Comparison of ENCODE assay signal across 13 cellular contexts in the genomic region with DNA sequence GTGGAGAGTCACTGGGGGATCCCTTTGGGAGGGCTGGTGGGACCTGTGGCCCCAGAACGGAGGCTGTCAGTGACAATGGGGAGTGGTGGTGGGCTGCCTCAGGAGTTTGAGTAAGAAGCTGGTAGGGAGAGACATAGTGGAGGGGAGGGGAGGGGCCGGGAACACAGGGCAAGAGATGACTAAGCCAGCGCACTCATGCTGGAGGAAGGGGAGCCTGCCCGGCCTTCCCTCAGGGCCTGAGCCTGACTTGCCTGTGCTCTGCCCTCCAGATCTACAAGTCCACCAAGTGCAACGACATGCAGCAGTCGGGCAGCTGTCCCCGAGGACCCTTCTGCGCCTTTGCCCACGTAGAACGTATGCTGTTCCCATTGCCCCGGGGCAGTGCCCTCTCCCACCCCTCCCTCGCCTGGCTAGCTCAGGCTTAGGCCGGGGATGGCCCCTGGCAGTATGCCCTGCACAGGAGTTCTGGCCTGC. TPM values are rescaled to one million over a fixed set of nuclear protein-coding genes. Genes with fewer than 3 reads are reported as not detected.
DNase-seq lines count a peak whose midpoint lies in the region; ATAC-seq and TF ChIP-seq lines count a peak whose summit lies in the region.
"Had no signal": no experiment of that assay in that cellular context is flagged by ENCODE, and none has a peak within 500 bp of the region (broad histone marks: within the 10 kb centered on the region; RNA-seq: fewer than 3 reads in every experiment).

No MANE protein-coding gene starts in this region.

- no peaks in the 10 kb centered on the region for H3K79me2 ChIP-seq in PC-3 (ENCODE audit: low read length)
- no peaks in the 10 kb centered on the region for H3K79me2 ChIP-seq in H9 (ENCODE audit: insufficient read depth, low read length)

- no peak overlapping the region for H3K27ac Mint-ChIP-seq in H9
- H3K27ac Mint-ChIP-seq: stimulated activated naive CD8-positive, alpha-beta T cell treated with anti-CD3 and anti-CD28 coated beads, Interleukin-15, Interleukin-2, amounts not matched to agents 100 ng/mL and 50 ng/mL, for 24 hours; T-cell had no signal

- DNase-seq in BE2C (peak; percentile 72), PC-3 (peak; percentile 90), coronary artery (ENCODE audit: low spot score) (peak; percentile 55), mesenchymal stem cell (peak; percentile 79), H9 (no peak)
- DNase-seq: hippocampal formation, NCI-H1048, NCI-H524 treated with DMSO at 0.1 percent for 48 hours, T-cell had no signal

- H2BK15ac ChIP-seq in mesenchymal stem cell (ENCODE audit: low read depth, poor library complexity, severe bottlenecking) = no peak overlapping the region
- H2BK15ac ChIP-seq in H9 (ENCODE audit: low read depth, low read length) = no peak overlapping the region

- H3K36me3 Mint-ChIP-seq in H9 (ENCODE audit: insufficient read depth in 1 of 3, low read depth in 3 of 3) = peaks cover 20 to 76% (median 72%) of the 10 kb centered on the region in 3 experiments; a peak in 6 of 7 replicates

- no peak overlapping the region for H3T11ph ChIP-seq in H9 (ENCODE audit: low read length)

- CTCF ChIA-PET in PC-3 (lab: Charles Lee) = interaction anchor here (0.6 to 0.9 kb wide), 2 partner anchors 15 to 39 kb away, joined by 3 read pairs; no protein-coding TSS in a partner anchor

- H2BK12ac ChIP-seq in mesenchymal stem cell (ENCODE audit: low read length in 2 of 2) = no peak overlapping the region
- no peak overlapping the region for H2BK12ac ChIP-seq in H9 (ENCODE audit: insufficient read length, low read depth, low read length)

- H4K20me1 ChIP-seq in PC-3 (ENCODE audit: low read length) = no peaks in the 10 kb centered on the region
- no peaks in the 10 kb centered on the region for H4K20me1 ChIP-seq in H9 (ENCODE audit: control insufficient read depth, insufficient read depth, insufficient read length)

- H2AFZ ChIP-seq in PC-3 (ENCODE audit: low read length) (peak overlapping the region; percentile 60), mesenchymal stem cell (ENCODE audit: low read depth, low read length) (peak overlapping the region; percentile 16), H9 (ENCODE audit: low read length) (no peak overlapping the region)

- no peak overlapping the region for H2BK20ac ChIP-seq in H9 (ENCODE audit: low read depth, low read length, poor library complexity, severe bottlenecking)

- intact Hi-C loops in PC-3 (cut with micrococcal nuclease) = loop anchor here (2.0 kb wide), 1 partner anchor 28 kb away; no protein-coding TSS in a partner anchor

- BruUV-seq in PC-3 (replicated peaks; lab: Mats Ljungman, UMichigan) = no TSS peak

- no peaks in the 10 kb centered on the region for H3K9me3 Mint-ChIP-seq in H9
- H3K9me3 Mint-ChIP-seq: stimulated activated naive CD8-positive, alpha-beta T cell treated with anti-CD3 and anti-CD28 coated beads, Interleukin-15, Interleukin-2, amounts not matched to agents 100 ng/mL and 50 ng/mL, for 24 hours; T-cell had no signal

- ATAC-seq in PC-3 (peak; percentile 100), HG02973 (IDR thresholded peaks at IDR 0.05; ENCODE audit: unreplicated experiment) (no peak), HG03342 (IDR thresholded peaks at IDR 0.05; ENCODE audit: unreplicated experiment) (no peak), GM18519 (IDR thresholded peaks at IDR 0.05; ENCODE audit: low FRiP score, unreplicated experiment) (no peak)
- ATAC-seq: T-cell had no signal

- H3K14ac ChIP-seq in mesenchymal stem cell (ENCODE audit: low read length in 2 of 2) (no peak overlapping the region), H9 (ENCODE audit: insufficient read depth, low read length) (no peak overlapping the region)

- H3K27me3 Mint-ChIP-seq in H9 (ENCODE audit: low read depth) = no peaks in the 10 kb centered on the region
- H3K27me3 Mint-ChIP-seq: stimulated activated naive CD8-positive, alpha-beta T cell treated with anti-CD3 and anti-CD28 coated beads, Interleukin-15, Interleukin-2, amounts not matched to agents 100 ng/mL and 50 ng/mL, for 24 hours; T-cell had no signal

- H3K18ac ChIP-seq in mesenchymal stem cell (ENCODE audit: low read depth in 1 of 2, low read length in 2 of 2) (peak overlapping the region; percentile 4 to 88), H9 (ENCODE audit: insufficient read length, low read depth, low read length) (no peak overlapping the region)

- H3K27me3 ChIP-seq in BE2C = no peaks in the 10 kb centered on the region
- H3K27me3 ChIP-seq in PC-3 (ENCODE audit: low read length) = no peaks in the 10 kb centered on the region
- no peaks in the 10 kb centered on the region for H3K27me3 ChIP-seq in mesenchymal stem cell (ENCODE audit: control insufficient read depth in 1 of 2, insufficient read depth in 1 of 2, low read length in 2 of 2)
- H3K27me3 ChIP-seq in H9 (ENCODE audit: insufficient read depth, low read length) = no peaks in the 10 kb centered on the region

- H3K9me2 ChIP-seq in PC-3 (replicated peaks; ENCODE audit: low read length) = no peaks in the 10 kb centered on the region

- H3K4ac ChIP-seq in mesenchymal stem cell (ENCODE audit: low read depth in 1 of 2, low read length in 2 of 2) (peak overlapping the region in 1 of 2 experiments; percentile 64), H9 (ENCODE audit: low read depth, low read length) (no peak overlapping the region)

- peak overlapping the region; percentile 63 for H3K27ac ChIP-seq in PC-3 (ENCODE audit: low read length)
- H3K27ac ChIP-seq in coronary artery = no peak overlapping the region
- peak overlapping the region; percentile 55 for H3K27ac ChIP-seq in mesenchymal stem cell (ENCODE audit: low read length, poor library complexity, severe bottlenecking)
- H3K27ac ChIP-seq in H9 (ENCODE audit: insufficient read length, low read depth, low read length) = no peak overlapping the region

- no peak overlapping the region for H3K23ac ChIP-seq in mesenchymal stem cell (ENCODE audit: low read length in 2 of 2)
- H3K23ac ChIP-seq in H9 (ENCODE audit: insufficient read length, low read depth, low read length) = no peak overlapping the region

- H3K23me2 ChIP-seq in H9 (ENCODE audit: insufficient read length, low read depth, low read length, poor library complexity, severe bottlenecking) = no peaks in the 10 kb centered on the region

- H3K79me1 ChIP-seq in mesenchymal stem cell (replicated peaks; ENCODE audit: low read length, poor library complexity, severe bottlenecking) (peaks cover 26% of the 10 kb centered on the region), H9 (ENCODE audit: insufficient read depth, low read depth, low read length, poor library complexity, severe bottlenecking) (no peaks in the 10 kb centered on the region)

- H3K36me3 ChIP-seq in BE2C (peaks cover 94% of the 10 kb centered on the region), PC-3 (ENCODE audit: low read depth, low read length) (peaks cover 4% of the 10 kb centered on the region; the same call in 1 of the 2 replicates), mesenchymal stem cell (ENCODE audit: control insufficient read depth in 1 of 2, insufficient read depth in 2 of 2, low read depth in 1 of 2, low read length in 2 of 2) (peaks cover 80 to 85% of the 10 kb centered on the region in 2 experiments)

- H3K4me3 ChIP-seq in BE2C (ENCODE audit: low read depth, low read length) = no peak overlapping the region
- H3K4me3 ChIP-seq in PC-3 (ENCODE audit: low read length) = no peak overlapping the region
- H3K4me3 ChIP-seq in coronary artery = no peak overlapping the region
- H3K4me3 ChIP-seq in mesenchymal stem cell (ENCODE audit: insufficient read depth in 1 of 2, low read depth in 1 of 2, low read length in 2 of 2) = no peak overlapping the region

- H3K9me3 ChIP-seq in BE2C (no peaks in the 10 kb centered on the region), PC-3 (ENCODE audit: low read length) (no peaks in the 10 kb centered on the region), mesenchymal stem cell (ENCODE audit: control insufficient read depth, low read length) (no peaks in the 10 kb centered on the region), H9 (ENCODE audit: control insufficient read depth, low read depth, low read length) (no peaks in the 10 kb centered on the region)

- H4K5ac ChIP-seq in H9 (ENCODE audit: insufficient read length, low read depth, low read length) = no peak overlapping the region

- TF ChIP-seq CTCF in BE2C (IDR thresholded peaks at IDR 0.05; ENCODE audit: low read depth, low read length) = no peak
- no peak for TF ChIP-seq CTCF in PC-3 (conservative IDR thresholded peaks at IDR 0.05; ENCODE audit: low read depth, low read length)
- TF ChIP-seq CTCF in coronary artery (IDR thresholded peaks at IDR 0.05) = no peak
- no peak for TF ChIP-seq CTCF in H9 (conservative IDR thresholded peaks at IDR 0.05)

- H2BK5ac ChIP-seq in mesenchymal stem cell (ENCODE audit: low read depth, low read length, poor library complexity, severe bottlenecking) = no peak overlapping the region
- H2BK5ac ChIP-seq in H9 (ENCODE audit: insufficient read length, low read length) = no peak overlapping the region

- H3K4me2 ChIP-seq in PC-3 (ENCODE audit: low read length) = peak overlapping the region; percentile 21
- no peak overlapping the region for H3K4me2 ChIP-seq in mesenchymal stem cell (ENCODE audit: low read length, poor library complexity, severe bottlenecking)
- no peak overlapping the region for H3K4me2 ChIP-seq in H9 (ENCODE audit: insufficient read depth, insufficient read length, low read length)

- H4K8ac ChIP-seq in mesenchymal stem cell (ENCODE audit: low read length) (peak overlapping the region; percentile 21), H9 (replicated peaks; ENCODE audit: insufficient read length, low read depth, low read length) (no peak overlapping the region)

- H3F3A ChIP-seq in PC-3 (ENCODE audit: low read length, unreplicated experiment) = no peaks in the 10 kb centered on the region

- POLR2A ChIA-PET in PC-3 (lab: Charles Lee; ENCODE audit: unreplicated experiment) = interaction anchor here (0.5 kb wide), 1 partner anchor 56 kb away, joined by 3 read pairs; no protein-coding TSS in a partner anchor

- 64% methylated on average over 13 of the region's 13 CpGs for WGBS in mesenchymal stem cell
- WGBS in H9 (ENCODE audit: extremely low coverage, insufficient read length, low lambda C conversion rate) = no CpG with 5 or more reads among the region's 13 CpGs

- no peaks in the 10 kb centered on the region for H3K4me1 Mint-ChIP-seq in H9

- peak overlapping the region; percentile 43 for H3K9ac ChIP-seq in PC-3 (ENCODE audit: low read length)
- H3K9ac ChIP-seq in mesenchymal stem cell (ENCODE audit: low read length) = peak overlapping the region; percentile 6
- no peak overlapping the region for H3K9ac ChIP-seq in H9 (ENCODE audit: extremely low read depth, insufficient read length, low read length)

- peak overlapping the region; percentile 6 for H2AK5ac ChIP-seq in mesenchymal stem cell (ENCODE audit: low read length, severe bottlenecking)
- H2AK5ac ChIP-seq in H9 (ENCODE audit: insufficient read length, low read length) = no peak overlapping the region

- H2BK120ac ChIP-seq in mesenchymal stem cell (ENCODE audit: low read depth, low read length) = no peak overlapping the region
- no peak overlapping the region for H2BK120ac ChIP-seq in H9 (ENCODE audit: low read depth, low read length, poor library complexity, severe bottlenecking)

- no peak overlapping the region for H3K4me3 Mint-ChIP-seq in H9
- H3K4me3 Mint-ChIP-seq: stimulated activated naive CD8-positive, alpha-beta T cell treated with anti-CD3 and anti-CD28 coated beads, Interleukin-15, Interleukin-2, amounts not matched to agents 100 ng/mL and 50 ng/mL, for 24 hours; T-cell had no signal

- H3K56ac ChIP-seq in H9 (ENCODE audit: insufficient read length, low read depth, low read length) = no peak overlapping the region

- peaks cover 18% of the 10 kb centered on the region for H3K4me1 ChIP-seq in BE2C
- H3K4me1 ChIP-seq in PC-3 (ENCODE audit: insufficient read depth, low read length) = peaks cover 12% of the 10 kb centered on the region
- H3K4me1 ChIP-seq in mesenchymal stem cell (ENCODE audit: control insufficient read depth, insufficient read depth, low read depth, low read length) = peaks cover 11% of the 10 kb centered on the region
- H3K4me1 ChIP-seq in H9 (ENCODE audit: insufficient read depth, low read length) = no peaks in the 10 kb centered on the region

- H4K91ac ChIP-seq in mesenchymal stem cell (ENCODE audit: low read length) (peak overlapping the region; percentile 48), H9 (ENCODE audit: insufficient read length, low read depth, low read length) (no peak overlapping the region)

RNA-seq across cellular contexts. Expression of a gene that starts 29.3 kb away (rescaled TPM):
- polyA plus RNA-seq in BE2C (2012; ENCODE audit: insufficient read depth, insufficient read length, low read depth) = 23.0 TPM
- total RNA-seq in PC-3 (2014; rRNA removed) = 43.9 and 53.8 TPM in 2 replicates
- 1.1 TPM for polyA plus RNA-seq in mesenchymal stem cell (2013, experiment 1 of 2)
- 0.49 TPM for polyA plus RNA-seq in mesenchymal stem cell (2013, experiment 2 of 2)
- 6.3 and 6.8 TPM in 2 replicates for total RNA-seq in H9 (2021)

RNA-seq across cellular contexts. Expression of a gene that starts 30.3 kb away (rescaled TPM):
- polyA plus RNA-seq in BE2C (2012; ENCODE audit: insufficient read depth, insufficient read length, low read depth) = 27.3 TPM
- 21.8 and 22.9 TPM in 2 replicates for total RNA-seq in PC-3 (2014; rRNA removed)
- polyA plus RNA-seq in mesenchymal stem cell (2013, experiment 1 of 2) = 16.2 TPM
- 14.8 TPM for polyA plus RNA-seq in mesenchymal stem cell (2013, experiment 2 of 2)
- total RNA-seq in H9 (2021) = 35.6 and 36.4 TPM in 2 replicates

RNA-seq across cellular contexts. Expression of a gene that starts 40.2 kb away (rescaled TPM):
- 228 TPM for polyA plus RNA-seq in BE2C (2012; ENCODE audit: insufficient read depth, insufficient read length, low read depth)
- total RNA-seq in PC-3 (2014; rRNA removed) (49.7 and 51.8 TPM in 2 replicates), H9 (2021) (59.2 and 63.2 TPM in 2 replicates)
- polyA plus RNA-seq in mesenchymal stem cell (2013, experiment 1 of 2) = 173 TPM
- 171 TPM for polyA plus RNA-seq in mesenchymal stem cell (2013, experiment 2 of 2)

RNA-seq across cellular contexts. Expression of a gene that starts 49.9 kb away (rescaled TPM):
- 20.7 TPM for polyA plus RNA-seq in BE2C (2012; ENCODE audit: insufficient read depth, insufficient read length, low read depth)
- total RNA-seq in PC-3 (2014; rRNA removed) = 64.9 and 75.0 TPM in 2 replicates
- polyA plus RNA-seq in mesenchymal stem cell (2013, experiment 1 of 2) = 29.0 TPM
- 27.7 TPM for polyA plus RNA-seq in mesenchymal stem cell (2013, experiment 2 of 2)
- total RNA-seq in H9 (2021) = 36.7 and 38.4 TPM in 2 replicates

Comparison
In these comparisons a context has a peak if more than half of its experiments do, and no peak if none do; other contexts are left out.
1. H3K27ac ChIP-seq: peak in PC-3 (single experiment) and mesenchymal stem cell (single experiment); none in coronary artery (0 of 2) and H9 (single experiment).